ENCODE assay signal across 8 cellular contexts in the genomic region with DNA sequence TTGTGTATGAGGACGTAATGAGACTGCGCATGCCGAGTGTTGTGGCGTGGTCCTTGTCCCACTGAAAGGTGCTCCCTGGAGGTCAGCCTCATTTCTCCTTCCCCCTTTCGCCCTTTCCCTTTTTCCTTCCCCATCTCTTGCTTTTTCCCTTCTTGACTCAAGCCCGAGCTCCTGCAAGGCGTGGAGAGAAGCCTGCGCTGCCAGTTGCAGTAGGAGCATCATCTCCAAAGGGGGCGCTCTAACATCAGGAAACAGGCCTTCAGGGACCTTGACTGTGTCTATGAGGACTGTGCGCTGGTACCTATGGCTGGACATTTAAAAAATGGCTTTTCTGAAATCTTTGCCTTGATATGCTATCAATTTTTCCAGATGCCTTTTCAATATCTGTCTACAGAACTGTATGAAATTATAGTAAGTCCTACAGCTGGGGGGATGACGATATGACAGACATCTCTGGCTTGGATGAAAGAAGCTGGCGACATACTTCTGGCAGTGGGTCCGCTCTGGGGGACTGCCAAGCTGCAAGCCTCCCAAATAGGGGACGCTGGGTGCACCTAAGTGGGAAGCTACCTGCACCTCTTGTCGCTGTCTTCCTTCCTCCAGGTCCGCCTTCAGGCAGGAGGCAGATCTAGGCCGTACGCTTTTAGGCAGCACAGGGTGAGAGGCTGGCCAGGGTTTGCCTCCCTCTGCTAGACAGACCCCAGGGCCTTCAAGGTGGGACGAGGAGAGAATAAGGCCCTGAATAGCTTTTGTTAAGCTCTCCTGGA.
DNase-seq lines count a peak whose midpoint lies in the region; ATAC-seq and TF ChIP-seq lines count a peak whose summit lies in the region.

No MANE protein-coding gene starts in this region.

- no peaks in the 10 kb centered on the region for H3K4me1 Mint-ChIP-seq in osteocyte (ENCODE audit: unreplicated experiment)

- no peak overlapping the region for H3K4me3 ChIP-seq in fibroblast of pulmonary artery (replicated peaks; ENCODE audit: low read depth, low read length)

- H3K27me3 Mint-ChIP-seq in osteocyte (ENCODE audit: unreplicated experiment), result peaks cover 9% of the 10 kb centered on the region

- H3K36me3 Mint-ChIP-seq in osteocyte (ENCODE audit: unreplicated experiment), result no peaks in the 10 kb centered on the region

- ATAC-seq in HG02885 (IDR thresholded peaks at IDR 0.05; ENCODE audit: poor library complexity, unreplicated experiment), result no peak

- peak; percentile 41 for DNase-seq in activated CD4-positive, alpha-beta T cell treated with anti-CD3 and anti-CD28 coated beads for 48 hours
- no peak for DNase-seq in activated CD4-positive, alpha-beta T cell treated with anti-CD3 and anti-CD28 coated beads for 1 hour
- DNase-seq in RKO (ENCODE audit: low spot score), result peak; percentile 37
- peak; percentile 8 for DNase-seq in fibroblast of pulmonary artery (ENCODE audit: low read depth)
- no peak for DNase-seq in osteocyte (ENCODE audit: extremely low spot score, unreplicated experiment)
- no peak for DNase-seq in activated T-cell treated with anti-CD3 and anti-CD28 coated beads for 4 hours

- H3K4me3 Mint-ChIP-seq in osteocyte (ENCODE audit: unreplicated experiment), result no peak overlapping the region

- H3K27ac Mint-ChIP-seq in osteocyte (ENCODE audit: unreplicated experiment), result no peak overlapping the region

- peak; percentile 87 for TF ChIP-seq CTCF in LNCAP (IDR thresholded peaks at IDR 0.05)
- TF ChIP-seq CTCF in fibroblast of pulmonary artery (IDR thresholded peaks at IDR 0.05; ENCODE audit: low read length, missing control alignments), result peak; percentile 34
- TF ChIP-seq CTCF in osteocyte (IDR thresholded peaks at IDR 0.05), result peak; percentile 61

- H3K9me3 Mint-ChIP-seq in osteocyte (ENCODE audit: unreplicated experiment), result no peaks in the 10 kb centered on the region

Comparison
In these comparisons a context has a peak if more than half of its experiments do, and no peak if none do; other contexts are left out.
1. DNase-seq: peak in activated CD4-positive, alpha-beta T cell treated with anti-CD3 and anti-CD28 coated beads for 48 hours (single experiment), RKO (single experiment) and fibroblast of pulmonary artery (single experiment); none in activated CD4-positive, alpha-beta T cell treated with anti-CD3 and anti-CD28 coated beads for 1 hour (single experiment), osteocyte (single experiment) and activated T-cell treated with anti-CD3 and anti-CD28 coated beads for 4 hours (single experiment).
2. CTCF ChIP-seq: peak in every context shown above with its lines; median percentile 87 in LNCAP; 61 in osteocyte; 34 in fibroblast of pulmonary artery.